ENCODE assay signal across 1 cellular context in the genomic region with DNA sequence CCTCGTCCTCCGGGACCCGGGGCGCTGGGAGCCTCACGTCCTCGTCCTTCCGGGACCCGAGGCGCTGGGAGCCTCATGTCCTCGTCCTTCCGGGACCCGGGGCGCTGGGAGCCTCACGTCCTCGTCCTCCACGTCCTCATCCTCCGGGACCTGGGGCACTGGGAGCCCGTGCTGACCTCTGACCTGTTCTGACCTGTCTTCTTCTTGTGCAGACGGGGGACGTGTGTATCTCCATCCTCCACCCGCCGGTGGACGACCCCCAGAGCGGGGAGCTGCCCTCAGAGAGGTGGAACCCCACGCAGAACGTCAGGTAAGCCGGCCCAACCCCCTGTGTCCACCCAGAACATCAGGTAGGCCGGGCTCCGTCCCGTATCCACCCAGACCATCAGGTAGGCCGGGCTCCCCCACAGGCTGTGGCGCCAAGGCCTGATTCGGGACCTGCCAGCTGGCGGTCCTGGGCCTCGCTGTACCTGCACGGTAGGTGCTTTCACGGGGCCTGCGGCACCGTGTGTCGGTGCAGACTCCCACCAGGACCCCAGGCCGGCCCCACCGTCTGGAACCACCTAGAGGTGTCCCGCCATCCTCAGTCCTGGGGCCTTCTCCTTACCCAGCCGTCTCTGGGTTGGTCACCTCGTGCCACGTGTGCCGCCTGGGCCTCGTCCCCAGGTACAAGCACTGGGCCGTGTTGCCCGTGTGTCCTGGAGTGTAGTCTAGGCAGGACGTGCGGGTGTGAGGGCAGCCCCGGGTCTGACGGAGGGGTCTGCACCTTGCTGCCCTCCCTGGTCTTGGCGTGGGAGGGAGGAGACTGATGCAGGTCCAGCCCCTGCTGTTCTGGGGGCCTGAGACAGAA.
TF ChIP-seq lines count a peak whose summit lies in the region.

No MANE protein-coding gene starts in this region.

TF ChIP-seq in K562, 482 proteins besides CTCF, POLR2A, EP300 and RAD21:
- peak; percentile 20 for TF ChIP-seq RBM22 (IDR thresholded peaks at IDR 0.05; ENCODE audit: low read depth, low read length, poor library complexity, severe bottlenecking)
- no peak for TF ChIP-seq EGR1 (conservative IDR thresholded peaks at IDR 0.05)
- TF ChIP-seq POLR2G (IDR thresholded peaks at IDR 0.05; ENCODE audit: low read depth, low read length), result peak; percentile 9; the same call in 1 of the 2 replicates
- TF ChIP-seq MED1 (CRISPR knock-in tag; IDR thresholded peaks at IDR 0.05; ENCODE audit: borderline replicate concordance), result no peak
- TF ChIP-seq, protein P1, sequence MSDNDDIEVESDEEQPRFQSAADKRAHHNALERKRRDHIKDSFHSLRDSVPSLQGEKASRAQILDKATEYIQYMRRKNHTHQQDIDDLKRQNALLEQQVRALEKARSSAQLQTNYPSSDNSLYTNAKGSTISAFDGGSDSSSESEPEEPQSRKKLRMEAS (CRISPR knock-in tag; IDR thresholded peaks at IDR 0.05), result peak; percentile 18; the same call in 1 of the 2 replicates
